12 cellular contexts compared by ENCODE assay signal in genomic region chr2:202135111-202135874, GRCh38.
A peak's percentile ranks its signal among the peaks of the same experiment; 100 is the strongest.
DNase-seq lines count a peak whose midpoint lies in the region; ATAC-seq and TF ChIP-seq lines count a peak whose summit lies in the region.
"Had no signal": no experiment of that assay in that cellular context is flagged by ENCODE, and none has a peak within 500 bp of the region (broad histone marks: within the 10 kb centered on the region; RNA-seq: fewer than 3 reads in every experiment).

No MANE protein-coding gene starts in this region.

- no peaks in the 10 kb centered on the region for H3K36me3 Mint-ChIP-seq in Caco-2 (ENCODE audit: insufficient read depth, unreplicated experiment)
- no peaks in the 10 kb centered on the region for H3K36me3 Mint-ChIP-seq in neural progenitor cell
- H3K36me3 Mint-ChIP-seq: stimulated activated effector memory CD8-positive, alpha-beta T cell treated with anti-CD3 and anti-CD28 coated beads, Interleukin-12 subunit alpha, Interleukin-12 subunit beta, amount 100 ng/mL, for 72 hours had no signal

- H3K9me3 Mint-ChIP-seq in Caco-2 (ENCODE audit: unreplicated experiment) (no peaks in the 10 kb centered on the region), neural progenitor cell (no peaks in the 10 kb centered on the region)
- H3K9me3 Mint-ChIP-seq: neural crest cell; stimulated activated effector memory CD8-positive, alpha-beta T cell treated with anti-CD3 and anti-CD28 coated beads, Interleukin-12 subunit alpha, Interleukin-12 subunit beta, amount 100 ng/mL, for 72 hours had no signal

- H3K27me3 ChIP-seq in Caco-2 (replicated peaks; ENCODE audit: control insufficient read depth, insufficient read depth, low read length) (no peaks in the 10 kb centered on the region), adrenal gland (no peaks in the 10 kb centered on the region), rectal smooth muscle tissue (ENCODE audit: control insufficient read depth, insufficient read depth, low read length) (no peaks in the 10 kb centered on the region), neural progenitor cell (no peaks in the 10 kb centered on the region)

- H2AFZ ChIP-seq in neural progenitor cell (replicated peaks): no peak overlapping the region

- no peaks in the 10 kb centered on the region for H3K79me2 ChIP-seq in neural progenitor cell (ENCODE audit: low read depth)

- POLR2A ChIA-PET in Caco-2 (lab: Charles Lee): no interaction called here

- H3K4me3 Mint-ChIP-seq in Caco-2 (ENCODE audit: unreplicated experiment) (peak overlapping the region; percentile 61), neural progenitor cell (no peak overlapping the region)
- H3K4me3 Mint-ChIP-seq: neural crest cell; stimulated activated effector memory CD8-positive, alpha-beta T cell treated with anti-CD3 and anti-CD28 coated beads, Interleukin-12 subunit alpha, Interleukin-12 subunit beta, amount 100 ng/mL, for 72 hours had no signal

- ATAC-seq in left cardiac atrium (peak; percentile 93 to 95), HG02973 (IDR thresholded peaks at IDR 0.05; ENCODE audit: unreplicated experiment) (no peak), HG03378 (IDR thresholded peaks at IDR 0.05; ENCODE audit: unreplicated experiment) (no peak)
- ATAC-seq: stimulated activated effector memory CD8-positive, alpha-beta T cell treated with anti-CD3 and anti-CD28 coated beads, Interleukin-12 subunit alpha, Interleukin-12 subunit beta, amount 100 ng/mL, for 72 hours had no signal

- H3K27ac ChIP-seq in adrenal gland: peak overlapping the region in 1 of 5 donors; percentile 20
- peak overlapping the region; percentile 15 for H3K27ac ChIP-seq in rectal smooth muscle tissue (ENCODE audit: low read depth, low read length)
- no peak overlapping the region for H3K27ac ChIP-seq in neural progenitor cell
- H3K27ac ChIP-seq: HL-60 had no signal

- H3K4me1 Mint-ChIP-seq in Caco-2 (ENCODE audit: low read depth, unreplicated experiment) (peaks cover 24% of the 10 kb centered on the region), neural progenitor cell (peaks cover 24% of the 10 kb centered on the region)
- H3K4me1 Mint-ChIP-seq: stimulated activated effector memory CD8-positive, alpha-beta T cell treated with anti-CD3 and anti-CD28 coated beads, Interleukin-12 subunit alpha, Interleukin-12 subunit beta, amount 100 ng/mL, for 72 hours had no signal

- H3K27me3 Mint-ChIP-seq in Caco-2 (ENCODE audit: insufficient read depth, unreplicated experiment) (no peaks in the 10 kb centered on the region), neural progenitor cell (ENCODE audit: insufficient read depth, low read depth) (no peaks in the 10 kb centered on the region)

- WGBS in adrenal gland, 4 donors: 54 to 68% (median 62%) methylated on average over 4 of the region's 4 CpGs

- no TSS peak for BruUV-seq in Caco-2 (replicated peaks; lab: Mats Ljungman, UMichigan)

- H3K4me1 ChIP-seq in Caco-2 (peaks cover 36% of the 10 kb centered on the region), adrenal gland (replicated peaks in 1 of 2) (no peaks in the 10 kb centered on the region), rectal smooth muscle tissue (ENCODE audit: control insufficient read depth, insufficient read depth, low read length) (peaks cover 9% of the 10 kb centered on the region), neural progenitor cell (no peaks in the 10 kb centered on the region)

- no peak overlapping the region for H3K9ac ChIP-seq in rectal smooth muscle tissue (ENCODE audit: low read length)
- H3K9ac ChIP-seq in neural progenitor cell: no peak overlapping the region

- H3K4me3 ChIP-seq in Caco-2 (ENCODE audit: low read depth, low read length) (no peak overlapping the region), adrenal gland (no peak overlapping the region), rectal smooth muscle tissue (ENCODE audit: low read length) (no peak overlapping the region), neural progenitor cell (no peak overlapping the region)

- CTCF ChIA-PET in Caco-2 (lab: Charles Lee): interaction anchor here (1.0 kb wide), 1 partner anchor 14 kb away, joined by 3 read pairs; no protein-coding TSS in a partner anchor

- DNase-seq in Caco-2: peak; percentile 92 to 94
- DNase-seq in adrenal gland: peak in 6 of 7 donors; percentile 44 to 85 (median 58)
- DNase-seq in left cardiac atrium: peak; percentile 78
- no peak for DNase-seq in erythroblast (lab: John Stamatoyannopoulos, UW)
- DNase-seq in neural progenitor cell (ENCODE audit: low spot score): no peak
- DNase-seq: effector CD8-positive, alpha-beta T cell had no signal

- TF ChIP-seq CTCF in Caco-2 (IDR thresholded peaks at IDR 0.05; ENCODE audit: insufficient read depth in 1 of 2, low read depth in 1 of 2, low read length in 1 of 2, severe bottlenecking in 1 of 2, unreplicated experiment in 1 of 2) (peak in 1 of 2 experiments; percentile 18), adrenal gland (IDR thresholded peaks at IDR 0.05) (no peak), neural progenitor cell (IDR thresholded peaks at IDR 0.05) (no peak)

- intact Hi-C loops in Caco-2 (cut with micrococcal nuclease; ENCODE audit: unreplicated experiment): loop anchor here (1.0 to 2.0 kb wide), 6 partner anchors 22 to 269 kb away; partner anchors contain the start of gene FZD7
- intact Hi-C loops in adrenal gland (cut with DNase I): no loop called here
- intact Hi-C loops in left cardiac atrium (cut with DNase I): no loop called here

- no peaks in the 10 kb centered on the region for H3F3A ChIP-seq in neural progenitor cell (ENCODE audit: low read depth)

- peak overlapping the region; percentile 95 for H3K27ac Mint-ChIP-seq in Caco-2 (ENCODE audit: unreplicated experiment)
- no peak overlapping the region for H3K27ac Mint-ChIP-seq in neural progenitor cell
- H3K27ac Mint-ChIP-seq: stimulated activated effector memory CD8-positive, alpha-beta T cell treated with anti-CD3 and anti-CD28 coated beads, Interleukin-12 subunit alpha, Interleukin-12 subunit beta, amount 100 ng/mL, for 72 hours had no signal

- H3K4me2 ChIP-seq in neural progenitor cell: no peak overlapping the region

- no peaks in the 10 kb centered on the region for H3K9me3 ChIP-seq in Caco-2
- H3K9me3 ChIP-seq in adrenal gland (replicated peaks in 1 of 3): no peaks in the 10 kb centered on the region
- no peaks in the 10 kb centered on the region for H3K9me3 ChIP-seq in neural progenitor cell (ENCODE audit: low read depth)

- H4K20me1 ChIP-seq in neural progenitor cell (ENCODE audit: low read depth): no peaks in the 10 kb centered on the region

- TF ChIP-seq POLR2A in adrenal gland (IDR thresholded peaks at IDR 0.05): no peak
- no peak for TF ChIP-seq POLR2A in erythroblast (IDR thresholded peaks at IDR 0.05; ENCODE audit: low read length)

- H3K36me3 ChIP-seq in Caco-2 (ENCODE audit: control insufficient read depth, insufficient read depth, low read length) (no peaks in the 10 kb centered on the region), adrenal gland (replicated peaks in 1 of 2) (no peaks in the 10 kb centered on the region), rectal smooth muscle tissue (ENCODE audit: control insufficient read depth, insufficient read depth, low read length) (no peaks in the 10 kb centered on the region), neural progenitor cell (no peaks in the 10 kb centered on the region)

Comparison
In these comparisons a context has a peak if more than half of its experiments do, and no peak if none do; other contexts are left out.
1. DNase-seq: peak in Caco-2 (2 of 2), adrenal gland (6 of 7) and left cardiac atrium (single experiment); none in erythroblast (0 of 2) and neural progenitor cell (single experiment).
2. ATAC-seq: peak in left cardiac atrium (2 of 2); none in HG02973 (single experiment) and HG03378 (single experiment).